In the genomic region with DNA sequence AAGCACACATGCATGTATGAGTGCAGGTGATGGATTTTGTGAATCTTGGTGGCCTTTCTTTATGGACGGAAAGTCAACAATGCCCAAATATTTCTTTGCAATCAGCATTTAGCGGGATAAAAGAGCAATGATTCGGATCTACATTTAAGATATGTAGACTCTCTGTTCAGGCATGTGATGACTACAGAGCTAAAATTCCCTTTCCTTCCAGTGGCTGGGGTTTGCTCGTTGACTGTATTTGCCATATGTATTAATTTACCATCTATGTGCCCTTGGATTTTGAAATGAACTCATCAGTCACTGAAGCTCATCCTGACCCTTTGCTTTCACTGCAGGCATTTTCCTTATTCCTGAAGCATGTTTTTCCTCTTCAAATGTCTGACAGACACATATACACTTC, we compare ENCODE assay signal across 1 cellular context.
TF ChIP-seq lines count a peak whose summit lies in the region.

No MANE protein-coding gene starts in this region.

TF ChIP-seq in GM23338, 12 proteins besides CTCF, POLR2A, EP300 and RAD21 (continued from another document):
- TF ChIP-seq, protein P1, sequence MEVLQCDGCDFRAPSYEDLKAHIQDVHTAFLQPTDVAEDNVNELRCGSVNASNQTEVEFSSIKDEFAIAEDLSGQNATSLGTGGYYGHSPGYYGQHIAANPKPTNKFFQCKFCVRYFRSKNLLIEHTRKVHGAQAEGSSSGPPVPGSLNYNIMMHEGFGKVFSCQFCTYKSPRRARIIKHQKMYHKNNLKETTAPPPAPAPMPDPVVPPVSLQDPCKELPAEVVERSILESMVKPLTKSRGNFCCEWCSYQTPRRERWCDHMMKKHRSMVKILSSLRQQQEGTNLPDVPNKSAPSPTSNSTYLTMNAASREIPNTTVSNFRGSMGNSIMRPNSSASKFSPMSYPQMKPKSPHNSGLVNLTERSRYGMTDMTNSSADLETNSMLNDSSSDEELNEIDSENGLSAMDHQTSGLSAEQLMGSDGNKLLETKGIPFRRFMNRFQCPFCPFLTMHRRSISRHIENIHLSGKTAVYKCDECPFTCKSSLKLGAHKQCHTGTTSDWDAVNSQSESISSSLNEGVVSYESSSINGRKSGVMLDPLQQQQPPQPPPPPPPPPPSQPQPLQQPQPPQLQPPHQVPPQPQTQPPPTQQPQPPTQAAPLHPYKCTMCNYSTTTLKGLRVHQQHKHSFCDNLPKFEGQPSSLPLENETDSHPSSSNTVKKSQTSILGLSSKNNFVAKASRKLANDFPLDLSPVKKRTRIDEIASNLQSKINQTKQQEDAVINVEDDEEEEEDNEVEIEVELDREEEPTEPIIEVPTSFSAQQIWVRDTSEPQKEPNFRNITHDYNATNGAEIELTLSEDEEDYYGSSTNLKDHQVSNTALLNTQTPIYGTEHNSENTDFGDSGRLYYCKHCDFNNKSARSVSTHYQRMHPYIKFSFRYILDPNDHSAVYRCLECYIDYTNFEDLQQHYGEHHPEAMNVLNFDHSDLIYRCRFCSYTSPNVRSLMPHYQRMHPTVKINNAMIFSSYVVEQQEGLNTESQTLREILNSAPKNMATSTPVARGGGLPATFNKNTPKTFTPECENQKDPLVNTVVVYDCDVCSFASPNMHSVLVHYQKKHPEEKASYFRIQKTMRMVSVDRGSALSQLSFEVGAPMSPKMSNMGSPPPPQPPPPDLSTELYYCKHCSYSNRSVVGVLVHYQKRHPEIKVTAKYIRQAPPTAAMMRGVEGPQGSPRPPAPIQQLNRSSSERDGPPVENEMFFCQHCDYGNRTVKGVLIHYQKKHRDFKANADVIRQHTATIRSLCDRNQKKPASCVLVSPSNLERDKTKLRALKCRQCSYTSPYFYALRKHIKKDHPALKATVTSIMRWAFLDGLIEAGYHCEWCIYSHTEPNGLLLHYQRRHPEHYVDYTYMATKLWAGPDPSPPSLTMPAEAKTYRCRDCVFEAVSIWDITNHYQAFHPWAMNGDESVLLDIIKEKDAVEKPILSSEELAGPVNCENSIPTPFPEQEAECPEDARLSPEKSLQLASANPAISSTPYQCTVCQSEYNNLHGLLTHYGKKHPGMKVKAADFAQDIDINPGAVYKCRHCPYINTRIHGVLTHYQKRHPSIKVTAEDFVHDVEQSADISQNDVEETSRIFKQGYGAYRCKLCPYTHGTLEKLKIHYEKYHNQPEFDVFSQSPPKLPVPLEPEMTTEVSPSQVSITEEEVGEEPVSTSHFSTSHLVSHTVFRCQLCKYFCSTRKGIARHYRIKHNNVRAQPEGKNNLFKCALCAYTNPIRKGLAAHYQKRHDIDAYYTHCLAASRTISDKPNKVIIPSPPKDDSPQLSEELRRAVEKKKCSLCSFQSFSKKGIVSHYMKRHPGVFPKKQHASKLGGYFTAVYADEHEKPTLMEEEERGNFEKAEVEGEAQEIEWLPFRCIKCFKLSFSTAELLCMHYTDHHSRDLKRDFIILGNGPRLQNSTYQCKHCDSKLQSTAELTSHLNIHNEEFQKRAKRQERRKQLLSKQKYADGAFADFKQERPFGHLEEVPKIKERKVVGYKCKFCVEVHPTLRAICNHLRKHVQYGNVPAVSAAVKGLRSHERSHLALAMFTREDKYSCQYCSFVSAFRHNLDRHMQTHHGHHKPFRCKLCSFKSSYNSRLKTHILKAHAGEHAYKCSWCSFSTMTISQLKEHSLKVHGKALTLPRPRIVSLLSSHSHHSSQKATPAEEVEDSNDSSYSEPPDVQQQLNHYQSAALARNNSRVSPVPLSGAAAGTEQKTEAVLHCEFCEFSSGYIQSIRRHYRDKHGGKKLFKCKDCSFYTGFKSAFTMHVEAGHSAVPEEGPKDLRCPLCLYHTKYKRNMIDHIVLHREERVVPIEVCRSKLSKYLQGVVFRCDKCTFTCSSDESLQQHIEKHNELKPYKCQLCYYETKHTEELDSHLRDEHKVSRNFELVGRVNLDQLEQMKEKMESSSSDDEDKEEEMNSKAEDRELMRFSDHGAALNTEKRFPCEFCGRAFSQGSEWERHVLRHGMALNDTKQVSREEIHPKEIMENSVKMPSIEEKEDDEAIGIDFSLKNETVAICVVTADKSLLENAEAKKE (CRISPR knock-in tag; IDR thresholded peaks at IDR 0.05) = no peak
- TF ChIP-seq STAT1 (IDR thresholded peaks at IDR 0.05; ENCODE audit: unreplicated experiment) = no peak
- TF ChIP-seq POLR2AphosphoS5 (IDR thresholded peaks at IDR 0.05; ENCODE audit: low read depth) = no peak
- no peak for TF ChIP-seq ZNF114 (CRISPR knock-in tag; IDR thresholded peaks at IDR 0.05)
- no peak for TF ChIP-seq JUNB (IDR thresholded peaks at IDR 0.05; ENCODE audit: unreplicated experiment)
- TF ChIP-seq CREB1 (CRISPR knock-in tag; IDR thresholded peaks at IDR 0.05; ENCODE audit: low read depth) = no peak
- TF ChIP-seq EZH2phosphoT487 (IDR thresholded peaks at IDR 0.05; ENCODE audit: unreplicated experiment) = no peak
- no peak for TF ChIP-seq EZH2 (IDR thresholded peaks at IDR 0.05; ENCODE audit: low read depth, unreplicated experiment)
- no peak for TF ChIP-seq NANOG (IDR thresholded peaks at IDR 0.05; ENCODE audit: borderline replicate concordance)
- TF ChIP-seq, protein P2, sequence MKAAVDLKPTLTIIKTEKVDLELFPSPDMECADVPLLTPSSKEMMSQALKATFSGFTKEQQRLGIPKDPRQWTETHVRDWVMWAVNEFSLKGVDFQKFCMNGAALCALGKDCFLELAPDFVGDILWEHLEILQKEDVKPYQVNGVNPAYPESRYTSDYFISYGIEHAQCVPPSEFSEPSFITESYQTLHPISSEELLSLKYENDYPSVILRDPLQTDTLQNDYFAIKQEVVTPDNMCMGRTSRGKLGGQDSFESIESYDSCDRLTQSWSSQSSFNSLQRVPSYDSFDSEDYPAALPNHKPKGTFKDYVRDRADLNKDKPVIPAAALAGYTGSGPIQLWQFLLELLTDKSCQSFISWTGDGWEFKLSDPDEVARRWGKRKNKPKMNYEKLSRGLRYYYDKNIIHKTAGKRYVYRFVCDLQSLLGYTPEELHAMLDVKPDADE (IDR thresholded peaks at IDR 0.05) = no peak
